Comparison of ENCODE assay signal across 25 cellular contexts in the genomic region with DNA sequence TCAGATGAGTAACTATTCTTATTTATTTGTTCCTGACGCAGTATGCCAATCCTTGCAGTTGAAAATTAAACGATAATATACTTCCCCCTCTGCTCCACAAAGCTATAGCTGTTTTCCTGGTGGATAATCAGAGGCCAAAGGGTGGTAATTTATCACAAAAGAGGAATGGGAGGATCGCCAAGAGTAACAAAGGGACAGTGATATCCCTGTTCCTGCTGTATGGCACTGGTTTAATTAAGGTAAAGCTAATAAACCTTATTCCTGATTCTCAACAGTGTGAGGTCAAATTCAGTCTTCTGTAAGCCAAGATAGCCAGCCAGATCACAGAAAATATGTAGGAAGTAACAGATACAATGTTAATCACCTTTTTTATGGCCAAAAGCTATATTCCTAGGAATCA. TPM values are rescaled to one million over a fixed set of nuclear protein-coding genes. Genes with fewer than 3 reads are reported as not detected.
A peak's percentile ranks its signal among the peaks of the same experiment; 100 is the strongest.
DNase-seq lines count a peak whose midpoint lies in the region; ATAC-seq and TF ChIP-seq lines count a peak whose summit lies in the region.
"Had no signal": no experiment of that assay in that cellular context is flagged by ENCODE, and none has a peak within 500 bp of the region (broad histone marks: within the 10 kb centered on the region; RNA-seq: fewer than 3 reads in every experiment).

No MANE protein-coding gene starts in this region.

- H3K4me3 ChIP-seq in heart right ventricle (no peak overlapping the region), left lung (no peak overlapping the region)

- H3K27ac ChIP-seq in heart right ventricle (no peak overlapping the region), left lung (no peak overlapping the region)
- H3K27ac ChIP-seq: 22Rv1, RWPE1 had no signal

- H3K36me3 ChIP-seq in heart right ventricle (no peaks in the 10 kb centered on the region), left lung (no peaks in the 10 kb centered on the region)

- peaks cover 2% of the 10 kb centered on the region for H3K27me3 Mint-ChIP-seq in nephron progenitor cell (ENCODE audit: low read depth, poor library complexity)
- H3K27me3 Mint-ChIP-seq: CD8-positive, alpha-beta memory T cell had no signal

- WGBS in heart right ventricle, 2 donors: 51 to 52% methylated on average over 3 of the region's 3 CpGs

- H3K27me3 ChIP-seq in heart right ventricle (no peaks in the 10 kb centered on the region), left lung (no peaks in the 10 kb centered on the region)

- peaks cover 0 to 17% (median 0%) of the 10 kb centered on the region in 9 donors for H3K4me1 ChIP-seq in heart right ventricle
- H3K4me1 ChIP-seq in left lung: peaks cover 0 to 7% of the 10 kb centered on the region in 2 donors

- peaks cover 13% of the 10 kb centered on the region for H3K9me3 Mint-ChIP-seq in nephron progenitor cell

- intact Hi-C loops in heart right ventricle (cut with DNase I) (no loop called here), left lung (cut with DNase I) (no loop called here)

- H3K4me1 Mint-ChIP-seq in nephron progenitor cell: peaks cover 24% of the 10 kb centered on the region

- TF ChIP-seq CTCF in nephron progenitor cell (IDR thresholded peaks at IDR 0.05): no peak
- TF ChIP-seq CTCF in heart right ventricle (IDR thresholded peaks at IDR 0.05): no peak
- no peak for TF ChIP-seq CTCF in left lung (IDR thresholded peaks at IDR 0.05)

- H3K4me3 Mint-ChIP-seq in nephron progenitor cell: no peak overlapping the region
- H3K4me3 Mint-ChIP-seq: CD8-positive, alpha-beta memory T cell had no signal

- DNase-seq in A172 (ENCODE audit: low spot score) (peak; percentile 10), NCI-H748 treated with DMSO at 0.1 percent for 48 hours (lab: John Stamatoyannopoulos, UW) (peak; percentile 91), dermis microvascular lymphatic vessel endothelial cell (ENCODE audit: low read depth in 2 of 2) (peak; percentile 15 to 51), nephron progenitor cell (no peak), heart right ventricle (no peak), NCI-H128 (lab: John Stamatoyannopoulos, UW; ENCODE audit: unreplicated experiment) (no peak), left lung (no peak)
- DNase-seq: AML-193; C1 segment of cervical spinal cord; CD8-positive, alpha-beta memory T cell; DMS53; GF-D8; Karpas-422; MM.1S; NCI-H1092; NCI-H1436 treated with DMSO at 0.1 percent for 48 hours; NCI-H1930; NCI-H226; NCI-H510A treated with DMSO at 0.1 percent for 48 hours; SHP77 treated with DMSO at 0.1 percent for 48 hours; SK-N-SH had no signal

- peak overlapping the region; percentile 93 for H3K27ac Mint-ChIP-seq in nephron progenitor cell
- H3K27ac Mint-ChIP-seq: CD8-positive, alpha-beta memory T cell had no signal

- H3K9me3 ChIP-seq in heart right ventricle: peaks cover 0 to 10% (median 0%) of the 10 kb centered on the region in 11 donors
- H3K9me3 ChIP-seq in left lung: no peaks in the 10 kb centered on the region
- H3K9me3 ChIP-seq: SK-N-SH had no signal

- ATAC-seq in heart right ventricle (no peak), HG03196 (IDR thresholded peaks at IDR 0.05; ENCODE audit: unreplicated experiment) (no peak), left lung (no peak)
- ATAC-seq: HCT116 had no signal

- no peaks in the 10 kb centered on the region for H3K36me3 Mint-ChIP-seq in nephron progenitor cell (ENCODE audit: low read depth)

RNA-seq across cellular contexts. Expression of a gene that starts 33.4 kb away (rescaled TPM):
- total RNA-seq in A172 (2014; rRNA removed; shearing (Covaris generic)): 3.8 and 4.0 TPM in 2 replicates
- total RNA-seq in dermis microvascular lymphatic vessel endothelial cell (5.7 and 5.9 TPM in 2 replicates), heart right ventricle (10 to 100 TPM in 3 of 10 donors, 1 to 10 TPM in 7; 2.0 to 20.3 (median 7.7) TPM), left lung (10 to 100 TPM; 17.1 to 28.4 TPM)
- polyA plus RNA-seq in heart right ventricle: 1 to 10 TPM; 2.6 to 3.0 TPM
- polyA plus RNA-seq: SK-N-SH had no signal

Comparison
In these comparisons a context has a peak if more than half of its experiments do, and no peak if none do; other contexts are left out.
1. DNase-seq: peak in A172 (single experiment), NCI-H748 treated with DMSO at 0.1 percent for 48 hours (single experiment) and dermis microvascular lymphatic vessel endothelial cell (2 of 2); none in nephron progenitor cell (single experiment), heart right ventricle (0 of 2), NCI-H128 (single experiment) and left lung (0 of 2).